In the genomic region with DNA sequence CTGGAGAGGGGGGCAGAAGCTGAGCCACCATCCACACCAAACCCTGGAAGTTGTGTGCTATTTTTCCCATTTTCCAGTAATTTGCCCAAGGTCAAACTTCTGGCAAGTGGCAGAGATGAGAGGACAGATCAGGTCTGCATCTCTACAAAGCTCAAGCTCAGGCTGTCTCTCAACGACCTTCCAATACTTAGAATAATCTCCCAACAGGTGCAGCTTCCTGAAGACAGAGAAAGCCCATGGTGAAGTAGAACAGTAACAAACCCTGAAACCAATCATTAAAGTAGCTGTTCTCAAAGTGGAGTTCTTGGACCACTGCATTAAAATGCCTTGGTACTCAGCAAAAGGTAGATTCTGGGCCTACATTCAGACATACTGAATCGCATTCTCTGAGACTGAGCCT, we compare ENCODE assay signal across 1 cellular context.
TF ChIP-seq lines count a peak whose summit lies in the region.

No MANE protein-coding gene starts in this region.

TF ChIP-seq in K562, 482 proteins besides CTCF, POLR2A, EP300 and RAD21:
- no peak for TF ChIP-seq ZFX (CRISPR knock-in tag; IDR thresholded peaks at IDR 0.05)
- no peak for TF ChIP-seq GTF2A2 (tag; IDR thresholded peaks at IDR 0.05)
- TF ChIP-seq OTX1 (CRISPR knock-in tag; IDR thresholded peaks at IDR 0.05) = no peak
- no peak for TF ChIP-seq RBM22 (IDR thresholded peaks at IDR 0.05; ENCODE audit: low read depth, low read length, poor library complexity, severe bottlenecking)
- TF ChIP-seq, protein P1, sequence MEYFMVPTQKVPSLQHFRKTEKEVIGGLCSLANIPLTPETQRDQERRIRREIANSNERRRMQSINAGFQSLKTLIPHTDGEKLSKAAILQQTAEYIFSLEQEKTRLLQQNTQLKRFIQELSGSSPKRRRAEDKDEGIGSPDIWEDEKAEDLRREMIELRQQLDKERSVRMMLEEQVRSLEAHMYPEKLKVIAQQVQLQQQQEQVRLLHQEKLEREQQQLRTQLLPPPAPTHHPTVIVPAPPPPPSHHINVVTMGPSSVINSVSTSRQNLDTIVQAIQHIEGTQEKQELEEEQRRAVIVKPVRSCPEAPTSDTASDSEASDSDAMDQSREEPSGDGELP (CRISPR knock-in tag; IDR thresholded peaks at IDR 0.05; ENCODE audit: borderline replicate concordance) = no peak
- no peak for TF ChIP-seq NRF1 (conservative IDR thresholded peaks at IDR 0.05 in 1 of 2, IDR thresholded peaks at IDR 0.05 in 1 of 2)
- no peak for TF ChIP-seq ZFP36 (IDR thresholded peaks at IDR 0.05; ENCODE audit: low read depth, low read length, partially characterized antibody)
- TF ChIP-seq, protein P2, sequence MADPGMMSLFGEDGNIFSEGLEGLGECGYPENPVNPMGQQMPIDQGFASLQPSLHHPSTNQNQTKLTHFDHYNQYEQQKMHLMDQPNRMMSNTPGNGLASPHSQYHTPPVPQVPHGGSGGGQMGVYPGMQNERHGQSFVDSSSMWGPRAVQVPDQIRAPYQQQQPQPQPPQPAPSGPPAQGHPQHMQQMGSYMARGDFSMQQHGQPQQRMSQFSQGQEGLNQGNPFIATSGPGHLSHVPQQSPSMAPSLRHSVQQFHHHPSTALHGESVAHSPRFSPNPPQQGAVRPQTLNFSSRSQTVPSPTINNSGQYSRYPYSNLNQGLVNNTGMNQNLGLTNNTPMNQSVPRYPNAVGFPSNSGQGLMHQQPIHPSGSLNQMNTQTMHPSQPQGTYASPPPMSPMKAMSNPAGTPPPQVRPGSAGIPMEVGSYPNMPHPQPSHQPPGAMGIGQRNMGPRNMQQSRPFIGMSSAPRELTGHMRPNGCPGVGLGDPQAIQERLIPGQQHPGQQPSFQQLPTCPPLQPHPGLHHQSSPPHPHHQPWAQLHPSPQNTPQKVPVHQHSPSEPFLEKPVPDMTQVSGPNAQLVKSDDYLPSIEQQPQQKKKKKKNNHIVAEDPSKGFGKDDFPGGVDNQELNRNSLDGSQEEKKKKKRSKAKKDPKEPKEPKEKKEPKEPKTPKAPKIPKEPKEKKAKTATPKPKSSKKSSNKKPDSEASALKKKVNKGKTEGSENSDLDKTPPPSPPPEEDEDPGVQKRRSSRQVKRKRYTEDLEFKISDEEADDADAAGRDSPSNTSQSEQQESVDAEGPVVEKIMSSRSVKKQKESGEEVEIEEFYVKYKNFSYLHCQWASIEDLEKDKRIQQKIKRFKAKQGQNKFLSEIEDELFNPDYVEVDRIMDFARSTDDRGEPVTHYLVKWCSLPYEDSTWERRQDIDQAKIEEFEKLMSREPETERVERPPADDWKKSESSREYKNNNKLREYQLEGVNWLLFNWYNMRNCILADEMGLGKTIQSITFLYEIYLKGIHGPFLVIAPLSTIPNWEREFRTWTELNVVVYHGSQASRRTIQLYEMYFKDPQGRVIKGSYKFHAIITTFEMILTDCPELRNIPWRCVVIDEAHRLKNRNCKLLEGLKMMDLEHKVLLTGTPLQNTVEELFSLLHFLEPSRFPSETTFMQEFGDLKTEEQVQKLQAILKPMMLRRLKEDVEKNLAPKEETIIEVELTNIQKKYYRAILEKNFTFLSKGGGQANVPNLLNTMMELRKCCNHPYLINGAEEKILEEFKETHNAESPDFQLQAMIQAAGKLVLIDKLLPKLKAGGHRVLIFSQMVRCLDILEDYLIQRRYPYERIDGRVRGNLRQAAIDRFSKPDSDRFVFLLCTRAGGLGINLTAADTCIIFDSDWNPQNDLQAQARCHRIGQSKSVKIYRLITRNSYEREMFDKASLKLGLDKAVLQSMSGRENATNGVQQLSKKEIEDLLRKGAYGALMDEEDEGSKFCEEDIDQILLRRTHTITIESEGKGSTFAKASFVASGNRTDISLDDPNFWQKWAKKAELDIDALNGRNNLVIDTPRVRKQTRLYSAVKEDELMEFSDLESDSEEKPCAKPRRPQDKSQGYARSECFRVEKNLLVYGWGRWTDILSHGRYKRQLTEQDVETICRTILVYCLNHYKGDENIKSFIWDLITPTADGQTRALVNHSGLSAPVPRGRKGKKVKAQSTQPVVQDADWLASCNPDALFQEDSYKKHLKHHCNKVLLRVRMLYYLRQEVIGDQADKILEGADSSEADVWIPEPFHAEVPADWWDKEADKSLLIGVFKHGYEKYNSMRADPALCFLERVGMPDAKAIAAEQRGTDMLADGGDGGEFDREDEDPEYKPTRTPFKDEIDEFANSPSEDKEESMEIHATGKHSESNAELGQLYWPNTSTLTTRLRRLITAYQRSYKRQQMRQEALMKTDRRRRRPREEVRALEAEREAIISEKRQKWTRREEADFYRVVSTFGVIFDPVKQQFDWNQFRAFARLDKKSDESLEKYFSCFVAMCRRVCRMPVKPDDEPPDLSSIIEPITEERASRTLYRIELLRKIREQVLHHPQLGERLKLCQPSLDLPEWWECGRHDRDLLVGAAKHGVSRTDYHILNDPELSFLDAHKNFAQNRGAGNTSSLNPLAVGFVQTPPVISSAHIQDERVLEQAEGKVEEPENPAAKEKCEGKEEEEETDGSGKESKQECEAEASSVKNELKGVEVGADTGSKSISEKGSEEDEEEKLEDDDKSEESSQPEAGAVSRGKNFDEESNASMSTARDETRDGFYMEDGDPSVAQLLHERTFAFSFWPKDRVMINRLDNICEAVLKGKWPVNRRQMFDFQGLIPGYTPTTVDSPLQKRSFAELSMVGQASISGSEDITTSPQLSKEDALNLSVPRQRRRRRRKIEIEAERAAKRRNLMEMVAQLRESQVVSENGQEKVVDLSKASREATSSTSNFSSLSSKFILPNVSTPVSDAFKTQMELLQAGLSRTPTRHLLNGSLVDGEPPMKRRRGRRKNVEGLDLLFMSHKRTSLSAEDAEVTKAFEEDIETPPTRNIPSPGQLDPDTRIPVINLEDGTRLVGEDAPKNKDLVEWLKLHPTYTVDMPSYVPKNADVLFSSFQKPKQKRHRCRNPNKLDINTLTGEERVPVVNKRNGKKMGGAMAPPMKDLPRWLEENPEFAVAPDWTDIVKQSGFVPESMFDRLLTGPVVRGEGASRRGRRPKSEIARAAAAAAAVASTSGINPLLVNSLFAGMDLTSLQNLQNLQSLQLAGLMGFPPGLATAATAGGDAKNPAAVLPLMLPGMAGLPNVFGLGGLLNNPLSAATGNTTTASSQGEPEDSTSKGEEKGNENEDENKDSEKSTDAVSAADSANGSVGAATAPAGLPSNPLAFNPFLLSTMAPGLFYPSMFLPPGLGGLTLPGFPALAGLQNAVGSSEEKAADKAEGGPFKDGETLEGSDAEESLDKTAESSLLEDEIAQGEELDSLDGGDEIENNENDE (IDR thresholded peaks at IDR 0.05; ENCODE audit: low read depth, low read length) = no peak
- no peak for TF ChIP-seq KAT2B (IDR thresholded peaks at IDR 0.05; ENCODE audit: low read depth, low read length)
